Comparison of ENCODE assay signal across 8 cellular contexts in genomic region chr22:29882716-29883044, GRCh38. TPM values are rescaled to one million over a fixed set of nuclear protein-coding genes. Genes with fewer than 3 reads are reported as not detected.
DNase-seq lines count a peak whose midpoint lies in the region; TF ChIP-seq lines count a peak whose summit lies in the region.

No MANE protein-coding gene starts in this region.

- 3% methylated on average over 5 of the region's 5 CpGs for WGBS in HUES64
- 2% methylated on average over 5 of the region's 5 CpGs for WGBS in prostate gland

- H3K4me3 ChIP-seq in GM12875 (ENCODE audit: low read depth, low read length) (peak overlapping the region; percentile 96), HUES64 (ENCODE audit: low read length) (peak overlapping the region; percentile 91), prostate gland (peak overlapping the region; percentile 88 to 100)

- no peaks in the 10 kb centered on the region for H3K9me3 ChIP-seq in HUES64 (ENCODE audit: insufficient read depth, low read depth, low read length)
- H3K9me3 ChIP-seq in prostate gland, result no peaks in the 10 kb centered on the region

- intact Hi-C loops in prostate gland (cut with DNase I), result loop anchor here (5.0 to 10.0 kb wide), 2 partner anchors 118 to 120 kb away; partner anchors contain the start of genes UQCR10 and ZMAT5

- no peaks in the 10 kb centered on the region for H3K27me3 ChIP-seq in HUES64 (ENCODE audit: insufficient read depth, low read length)
- H3K27me3 ChIP-seq in prostate gland (replicated peaks; ENCODE audit: insufficient read depth), result no peaks in the 10 kb centered on the region

- in situ Hi-C loops in GM13976 (cut with MboI; ENCODE audit: low sequenced_read_pairs, unreplicated experiment), result no loop called here

- H3K36me3 ChIP-seq in HUES64 (ENCODE audit: insufficient read depth, low read length), result no peaks in the 10 kb centered on the region
- H3K36me3 ChIP-seq in prostate gland, result no peaks in the 10 kb centered on the region

- H3K27ac ChIP-seq in HUES64 (ENCODE audit: low read depth, low read length) (no peak overlapping the region), prostate gland (peak overlapping the region; percentile 98 to 99)

- H3K36me3 Mint-ChIP-seq in chondrocyte (ENCODE audit: low read depth), result no peaks in the 10 kb centered on the region

- no peak for TF ChIP-seq CTCF in GM12875 (IDR thresholded peaks at IDR 0.05; ENCODE audit: borderline replicate concordance, insufficient read depth, low read depth, low read length)
- no peak for TF ChIP-seq CTCF in chondrocyte (IDR thresholded peaks at IDR 0.05)
- no peak for TF ChIP-seq CTCF in prostate gland (IDR thresholded peaks at IDR 0.05)
- no peak for TF ChIP-seq CTCF in GM13976 (IDR thresholded peaks at IDR 0.05; ENCODE audit: borderline replicate concordance, control extremely low read depth, extremely low read depth, insufficient read depth, missing control alignments)

- H3K9me3 Mint-ChIP-seq in chondrocyte (ENCODE audit: low read depth), result no peaks in the 10 kb centered on the region

- DNase-seq in chondrocyte (ENCODE audit: low spot score) (no peak), prostate gland (ENCODE audit: low spot score) (no peak), NCI-H1930 (lab: John Stamatoyannopoulos, UW) (no peak), NCI-H187 treated with DMSO at 0.1 percent for 48 hours (lab: John Stamatoyannopoulos, UW) (no peak), NAMALWA (ENCODE audit: low spot score) (no peak), GM13976 (ENCODE audit: low spot score) (no peak)

- peaks cover 7% of the 10 kb centered on the region for H3K4me1 Mint-ChIP-seq in chondrocyte (ENCODE audit: low read depth)

- peaks cover 13% of the 10 kb centered on the region; the same call in 1 of the 2 replicates for H3K4me1 ChIP-seq in HUES64 (ENCODE audit: insufficient read depth, low read length)
- no peaks in the 10 kb centered on the region for H3K4me1 ChIP-seq in prostate gland (replicated peaks)

- peak overlapping the region; percentile 86 for H3K4me3 Mint-ChIP-seq in chondrocyte (ENCODE audit: unreplicated experiment)

- no peak overlapping the region for H3K9ac ChIP-seq in HUES64 (ENCODE audit: low read depth, low read length)

- peak overlapping the region; percentile 91 for H3K27ac Mint-ChIP-seq in chondrocyte (ENCODE audit: unreplicated experiment)

- H3K27me3 Mint-ChIP-seq in chondrocyte (ENCODE audit: low read depth), result no peaks in the 10 kb centered on the region

- TF ChIP-seq POLR2A in prostate gland (IDR thresholded peaks at IDR 0.05), result no peak

RNA-seq across cellular contexts. Expression of gene MTMR3, which starts 0.3 kb away (rescaled TPM):
- 9.9 TPM for polyA plus RNA-seq in HUES64 (2013, experiment 1 of 2)
- 9.1 TPM for polyA plus RNA-seq in HUES64 (2013, experiment 2 of 2)
- total RNA-seq in chondrocyte, result 30.5 to 37.1 TPM (median 36.9 TPM) in 3 replicates
- 10 to 100 TPM; 37.9 to 93.7 TPM for total RNA-seq in prostate gland

RNA-seq across cellular contexts. Expression of gene ASCC2, which starts 44.6 kb away (rescaled TPM):
- polyA plus RNA-seq in HUES64 (2013, experiment 1 of 2), result 29.6 TPM
- polyA plus RNA-seq in HUES64 (2013, experiment 2 of 2), result 24.5 TPM
- total RNA-seq in chondrocyte, result 43.2 to 65.8 TPM (median 44.2 TPM) in 3 replicates
- 10 to 100 TPM; 42.5 to 82.6 TPM for total RNA-seq in prostate gland
